In genomic region chr5:135008556-135008955, GRCh38 we compare ENCODE assay signal across 19 cellular contexts. TPM values are rescaled to one million over a fixed set of nuclear protein-coding genes. Genes with fewer than 3 reads are reported as not detected.
A peak's percentile ranks its signal among the peaks of the same experiment; 100 is the strongest.
DNase-seq lines count a peak whose midpoint lies in the region; ATAC-seq, FAIRE-seq and TF ChIP-seq lines count a peak whose summit lies in the region.
"Had no signal": no experiment of that assay in that cellular context is flagged by ENCODE, and none has a peak within 500 bp of the region (broad histone marks: within the 10 kb centered on the region; RNA-seq: fewer than 3 reads in every experiment).

No MANE protein-coding gene starts in this region.

- DNase-seq in SK-N-SH, result peak; percentile 2
- peak; percentile 11 for DNase-seq in epidermal melanocyte (ENCODE audit: insufficient read length, low spot score)
- DNase-seq in osteocyte (ENCODE audit: extremely low spot score, unreplicated experiment), result peak; percentile 76
- DNase-seq in hippocampal formation (lab: John Stamatoyannopoulos, UW), result no peak
- DNase-seq in H54 (ENCODE audit: insufficient read length, low spot score), result no peak
- DNase-seq in GM19238 (ENCODE audit: insufficient read length, low spot score), result no peak
- DNase-seq: AML-193; Caco-2; CD8-positive, alpha-beta memory T cell; DMS 273 treated with DMSO at 0.1 percent for 48 hours; GOT3; HCEC 1CT; HFFc6 had no signal

- no peak overlapping the region for H3K27ac ChIP-seq in SK-N-SH (ENCODE audit: low read depth in 2 of 2, low read length in 1 of 2)
- H3K27ac ChIP-seq: 22Rv1, BLaER1 had no signal

- TF ChIP-seq POLR2A in H54 (IDR thresholded peaks at IDR 0.05; ENCODE audit: low read depth, low read length), result no peak

- H3F3A ChIP-seq in SK-N-SH (replicated peaks; ENCODE audit: insufficient read depth), result no peaks in the 10 kb centered on the region

- H4K20me1 ChIP-seq in SK-N-SH (ENCODE audit: insufficient read depth), result no peaks in the 10 kb centered on the region
- H4K20me1 ChIP-seq: BLaER1 had no signal

- TF ChIP-seq RAD21 in SK-N-SH (IDR thresholded peaks at IDR 0.05; ENCODE audit: low read length), result no peak

- FAIRE-seq in H54 (lab: Jason Lieb, UNC), result no peak
- FAIRE-seq: GM12878, K562 had no signal

- H3K4me1 Mint-ChIP-seq in osteocyte (ENCODE audit: unreplicated experiment), result no peaks in the 10 kb centered on the region
- H3K4me1 Mint-ChIP-seq: CD8-positive, alpha-beta memory T cell had no signal

- no peaks in the 10 kb centered on the region for H3K79me2 ChIP-seq in SK-N-SH (ENCODE audit: insufficient read depth)

- H3K9ac ChIP-seq in SK-N-SH, result no peak overlapping the region
- H3K9ac ChIP-seq: BLaER1 had no signal

- WGBS in SK-N-SH (ENCODE audit: low lambda C conversion rate), result 74% methylated on average over 8 of the region's 8 CpGs

- H3K27me3 ChIP-seq in SK-N-SH (ENCODE audit: insufficient read depth), result no peaks in the 10 kb centered on the region; the same call in 1 of the 2 replicates
- H3K27me3 ChIP-seq: BLaER1 had no signal

- TF ChIP-seq EP300 in SK-N-SH (IDR thresholded peaks at IDR 0.05; ENCODE audit: borderline replicate concordance in 1 of 2, low read depth in 1 of 2, low read length in 1 of 2), result no peak

- no peaks in the 10 kb centered on the region for H3K9me2 ChIP-seq in SK-N-SH

- no peak overlapping the region for H3K4me3 ChIP-seq in SK-N-SH (ENCODE audit: low read depth in 2 of 2, low read length in 1 of 2)
- H3K4me3 ChIP-seq: BLaER1, GM12878, K562 had no signal

- H3K4me3 Mint-ChIP-seq in osteocyte (ENCODE audit: unreplicated experiment), result no peak overlapping the region
- H3K4me3 Mint-ChIP-seq: CD8-positive, alpha-beta memory T cell; HFFc6 had no signal

- no peak for TF ChIP-seq CTCF in SK-N-SH (IDR thresholded peaks at IDR 0.05)
- TF ChIP-seq CTCF in osteocyte (IDR thresholded peaks at IDR 0.05), result no peak

- ATAC-seq in SK-N-SH treated with all-trans-retinoic acid at 6 μM for 48 hours (no peak), GM21786 (IDR thresholded peaks at IDR 0.05; ENCODE audit: unreplicated experiment) (no peak)
- ATAC-seq: GM12878, K562 had no signal

- H3K9me3 Mint-ChIP-seq in osteocyte (ENCODE audit: unreplicated experiment), result no peaks in the 10 kb centered on the region
- H3K9me3 Mint-ChIP-seq: CD8-positive, alpha-beta memory T cell; HFFc6 had no signal

- H3K36me3 ChIP-seq in SK-N-SH (replicated peaks in 1 of 2; ENCODE audit: control insufficient read depth in 1 of 2, insufficient read depth in 2 of 2, low read length in 1 of 2), result no peaks in the 10 kb centered on the region

- H3K36me3 Mint-ChIP-seq in osteocyte (ENCODE audit: unreplicated experiment), result no peaks in the 10 kb centered on the region

- peaks cover 4% of the 10 kb centered on the region for H3K27me3 Mint-ChIP-seq in osteocyte (ENCODE audit: unreplicated experiment)

- H2AFZ ChIP-seq in SK-N-SH (ENCODE audit: low read depth), result no peak overlapping the region

- no peak overlapping the region for H3K27ac Mint-ChIP-seq in osteocyte (ENCODE audit: unreplicated experiment)
- H3K27ac Mint-ChIP-seq: CD8-positive, alpha-beta memory T cell; HFFc6 had no signal

- CTCF ChIA-PET in SK-N-SH (lab: Yijun Ruan, JAX), result no interaction called here

- no peaks in the 10 kb centered on the region for H3K9me3 ChIP-seq in SK-N-SH
- H3K9me3 ChIP-seq: BLaER1, Caco-2 had no signal

- POLR2A ChIA-PET in SK-N-SH (lab: Yijun Ruan, JAX), result no interaction called here

- H3K4me1 ChIP-seq in SK-N-SH (ENCODE audit: control insufficient read depth in 1 of 2, insufficient read depth in 2 of 2, low read depth in 1 of 2, low read length in 1 of 2), result no peaks in the 10 kb centered on the region; a peak in 1 of 4 replicates
- H3K4me1 ChIP-seq: BLaER1 had no signal

- no peak overlapping the region for H3K4me2 ChIP-seq in SK-N-SH
- H3K4me2 ChIP-seq: BLaER1 had no signal

TF ChIP-seq in SK-N-SH, 30 proteins besides CTCF, POLR2A, EP300 and RAD21 (continues in another document):
- TF ChIP-seq YY1 (IDR thresholded peaks at IDR 0.05; ENCODE audit: low read depth) (no peak), REST (IDR thresholded peaks at IDR 0.05; ENCODE audit: low read depth, low read length) (no peak), NRF1 (IDR thresholded peaks at IDR 0.05; ENCODE audit: low read depth, low read length) (no peak), RXRA (IDR thresholded peaks at IDR 0.05; ENCODE audit: borderline replicate concordance, low read depth) (no peak), SMC3 (IDR thresholded peaks at IDR 0.05; ENCODE audit: low read depth, low read length) (no peak), MXI1 (IDR thresholded peaks at IDR 0.05; ENCODE audit: low read depth, low read length) (no peak), FOXJ3 (CRISPR knock-in tag; IDR thresholded peaks at IDR 0.05) (no peak), CHD2 (IDR thresholded peaks at IDR 0.05; ENCODE audit: low read length, partially characterized antibody) (no peak), MAX (IDR thresholded peaks at IDR 0.05; ENCODE audit: low read depth) (no peak)

TF ChIP-seq in SK-N-SH treated with all-trans-retinoic acid at 6 μM for 48 hours, 23 proteins besides CTCF, POLR2A, EP300 and RAD21:
- no peak for TF ChIP-seq GLIS3 (CRISPR knock-in tag; IDR thresholded peaks at IDR 0.05)
TF ChIP-seq in SK-N-SH treated with all-trans-retinoic acid at 6 μM for 48 hours: peak in this region for 0.

RNA-seq across cellular contexts. Expression of gene PITX1, which starts 25.5 kb away (rescaled TPM):
- not detected in 2 replicates for polyA plus RNA-seq in SK-N-SH (2012; rRNA removed)
- 0.13 TPM in 1 of 2 replicates, not detected in the other for polyA plus RNA-seq in SK-N-SH (2012; cell fraction: cytosol; rRNA removed)
- polyA plus RNA-seq in SK-N-SH (2012; cell fraction: nucleus; rRNA removed), result not detected in 2 replicates
- total RNA-seq in osteocyte, result 0.13 TPM in 1 of 2 replicates, not detected in the other
- total RNA-seq: CD8-positive, alpha-beta memory T cell had no signal
- polyA plus RNA-seq: CD8-positive, alpha-beta memory T cell had no signal

RNA-seq across cellular contexts. Expression of gene CATSPER3, which starts 40.8 kb away (rescaled TPM):
- 0.26 and 0.37 TPM in 2 replicates for polyA plus RNA-seq in SK-N-SH (2012; rRNA removed)
- 0.26 and 0.33 TPM in 2 replicates for polyA plus RNA-seq in SK-N-SH (2012; cell fraction: cytosol; rRNA removed)
- polyA plus RNA-seq in SK-N-SH (2012; cell fraction: nucleus; rRNA removed), result 0.92 and 1.5 TPM in 2 replicates
- not detected in 2 replicates for total RNA-seq in osteocyte

Comparison
In these comparisons a context has a peak if more than half of its experiments do, and no peak if none do; other contexts are left out.
1. DNase-seq: peak in SK-N-SH (single experiment), epidermal melanocyte (single experiment) and osteocyte (single experiment); none in hippocampal formation (0 of 2), H54 (single experiment) and GM19238 (single experiment).